Comparison of ENCODE assay signal across 9 cellular contexts in the genomic region with DNA sequence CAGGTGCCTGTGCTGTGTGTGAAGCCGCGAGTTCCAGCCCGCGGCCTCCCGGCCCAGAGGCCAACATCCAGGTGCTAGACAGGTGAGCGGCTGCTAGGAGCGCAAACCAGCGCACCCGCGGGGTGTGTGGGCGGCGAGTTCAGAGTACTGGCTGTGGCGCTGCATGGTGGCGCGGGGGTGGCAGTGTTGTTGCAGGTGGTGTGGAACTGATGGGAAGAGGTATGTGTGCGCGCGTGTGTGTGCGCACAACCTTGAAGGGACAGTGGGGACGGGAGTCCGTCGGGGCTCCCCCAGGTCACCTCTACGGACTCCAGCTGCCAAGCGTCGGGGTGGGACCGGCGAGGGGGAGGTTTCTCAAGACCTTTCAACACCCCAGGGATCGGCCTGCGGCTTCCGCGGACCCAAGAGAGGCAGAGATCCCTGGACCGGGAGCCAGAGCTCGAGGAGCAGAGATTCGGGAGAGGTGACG. TPM values are rescaled to one million over a fixed set of nuclear protein-coding genes. Genes with fewer than 3 reads are reported as not detected.
DNase-seq lines count a peak whose midpoint lies in the region; ATAC-seq lines count a peak whose summit lies in the region.
"Had no signal": no experiment of that assay in that cellular context is flagged by ENCODE, and none has a peak within 500 bp of the region (broad histone marks: within the 10 kb centered on the region; RNA-seq: fewer than 3 reads in every experiment).

No MANE protein-coding gene starts in this region.

- peak overlapping the region; percentile 23 for H3K27ac Mint-ChIP-seq in activated T-helper 1 cell treated with anti-CD3 and anti-CD28 coated beads, Interleukin-12 subunit alpha, Interleukin-12 subunit beta, Interleukin-2, Interleukin-4 antibody, amounts not matched to agents 30 ng/mL and 10 ng/mL and 1 ng/mL, durations not matched to agents 14 hours and 24 hours and 36 hours

- H3K4me1 Mint-ChIP-seq in activated T-helper 1 cell treated with anti-CD3 and anti-CD28 coated beads, Interleukin-12 subunit alpha, Interleukin-12 subunit beta, Interleukin-2, Interleukin-4 antibody, amounts not matched to agents 30 ng/mL and 10 ng/mL and 1 ng/mL, durations not matched to agents 14 hours and 24 hours and 36 hours (ENCODE audit: low read depth): peaks cover 28% of the 10 kb centered on the region

- ATAC-seq in left lobe of liver (peak; percentile 52), GM21360 (IDR thresholded peaks at IDR 0.05; ENCODE audit: unreplicated experiment) (no peak), GM18870 (IDR thresholded peaks at IDR 0.05; ENCODE audit: unreplicated experiment) (no peak)
- no peak for ATAC-seq in stimulated activated naive CD8-positive, alpha-beta T cell treated with anti-CD3 and anti-CD28 coated beads, Interleukin-15, Interleukin-2, amounts not matched to agents 100 U/mL and 50 U/mL, for 24 hours

- H3K9me3 Mint-ChIP-seq in activated T-helper 1 cell treated with anti-CD3 and anti-CD28 coated beads, Interleukin-12 subunit alpha, Interleukin-12 subunit beta, Interleukin-2, Interleukin-4 antibody, amounts not matched to agents 30 ng/mL and 10 ng/mL and 1 ng/mL, durations not matched to agents 14 hours and 24 hours and 36 hours: no peaks in the 10 kb centered on the region

- intact Hi-C loops in activated T-helper 1 cell treated with anti-CD3 and anti-CD28 coated beads, Interleukin-12 subunit alpha, Interleukin-12 subunit beta, Interleukin-2, Interleukin-4 antibody, amounts not matched to agents 30 ng/mL and 10 ng/mL and 1 ng/mL, durations not matched to agents 14 hours and 24 hours and 36 hours (cut with micrococcal nuclease): loop anchor here (1.0 to 2.0 kb wide), 2 partner anchors 39 to 40 kb away; no protein-coding TSS in a partner anchor

- H3K4me3 Mint-ChIP-seq in activated T-helper 1 cell treated with anti-CD3 and anti-CD28 coated beads, Interleukin-12 subunit alpha, Interleukin-12 subunit beta, Interleukin-2, Interleukin-4 antibody, amounts not matched to agents 30 ng/mL and 10 ng/mL and 1 ng/mL, durations not matched to agents 14 hours and 24 hours and 36 hours: peak overlapping the region; percentile 80

- H3K27me3 Mint-ChIP-seq in activated T-helper 1 cell treated with anti-CD3 and anti-CD28 coated beads, Interleukin-12 subunit alpha, Interleukin-12 subunit beta, Interleukin-2, Interleukin-4 antibody, amounts not matched to agents 30 ng/mL and 10 ng/mL and 1 ng/mL, durations not matched to agents 14 hours and 24 hours and 36 hours (ENCODE audit: insufficient read depth): peaks cover 89% of the 10 kb centered on the region

- DNase-seq in NCI-H1105 (lab: John Stamatoyannopoulos, UW): peak; percentile 43
- DNase-seq in activated T-helper 1 cell treated with anti-CD3 and anti-CD28 coated beads, Interleukin-12 subunit alpha, Interleukin-12 subunit beta, Interleukin-2, Interleukin-4 antibody, amounts not matched to agents 30 ng/mL and 10 ng/mL and 1 ng/mL, durations not matched to agents 14 hours and 24 hours and 36 hours (ENCODE audit: low spot score): no peak
- no peak for DNase-seq in left lobe of liver (ENCODE audit: low spot score)
- peak; percentile 31 for DNase-seq in stimulated activated naive CD8-positive, alpha-beta T cell treated with anti-CD3 and anti-CD28 coated beads, Interleukin-15, Interleukin-2, amounts not matched to agents 100 U/mL and 50 U/mL, for 24 hours
- no peak for DNase-seq in amniotic stem cell (lab: John Stamatoyannopoulos, UW)
- no peak for DNase-seq in hippocampal formation (lab: John Stamatoyannopoulos, UW)

- H3K36me3 Mint-ChIP-seq in activated T-helper 1 cell treated with anti-CD3 and anti-CD28 coated beads, Interleukin-12 subunit alpha, Interleukin-12 subunit beta, Interleukin-2, Interleukin-4 antibody, amounts not matched to agents 30 ng/mL and 10 ng/mL and 1 ng/mL, durations not matched to agents 14 hours and 24 hours and 36 hours (ENCODE audit: low read depth): peaks cover 9% of the 10 kb centered on the region

RNA-seq across cellular contexts. Expression of gene DMBX1, which starts 0.4 kb away (rescaled TPM):
- total RNA-seq in activated T-helper 1 cell treated with anti-CD3 and anti-CD28 coated beads, Interleukin-12 subunit alpha, Interleukin-12 subunit beta, Interleukin-2, Interleukin-4 antibody, amounts not matched to agents 30 ng/mL and 10 ng/mL and 1 ng/mL, durations not matched to agents 14 hours and 24 hours and 36 hours: not detected in 2 replicates
- total RNA-seq in left lobe of liver: not detected
- total RNA-seq: fibroblast of lung had no signal

Comparison
In these comparisons a context has a peak if more than half of its experiments do, and no peak if none do; other contexts are left out.
1. DNase-seq: peak in NCI-H1105 (single experiment) and stimulated activated naive CD8-positive, alpha-beta T cell treated with anti-CD3 and anti-CD28 coated beads, Interleukin-15, Interleukin-2, amounts not matched to agents 100 U/mL and 50 U/mL, for 24 hours (single experiment); none in activated T-helper 1 cell treated with anti-CD3 and anti-CD28 coated beads, Interleukin-12 subunit alpha, Interleukin-12 subunit beta, Interleukin-2, Interleukin-4 antibody, amounts not matched to agents 30 ng/mL and 10 ng/mL and 1 ng/mL, durations not matched to agents 14 hours and 24 hours and 36 hours (single experiment), left lobe of liver (single experiment), amniotic stem cell (single experiment) and hippocampal formation (0 of 2).